16 cellular contexts compared by ENCODE assay signal in genomic region chr10:63197304-63198092, GRCh38.
A peak's percentile ranks its signal among the peaks of the same experiment; 100 is the strongest.
DNase-seq lines count a peak whose midpoint lies in the region; ATAC-seq and TF ChIP-seq lines count a peak whose summit lies in the region.
"Had no signal": no experiment of that assay in that cellular context is flagged by ENCODE, and none has a peak within 500 bp of the region (broad histone marks: within the 10 kb centered on the region; RNA-seq: fewer than 3 reads in every experiment).

No MANE protein-coding gene starts in this region.

- H3K18ac ChIP-seq in H9 (ENCODE audit: insufficient read length, low read depth, low read length) = no peak overlapping the region

- H2AK5ac ChIP-seq in H9 (ENCODE audit: insufficient read length, low read length) = no peak overlapping the region

- no peak overlapping the region for H3K14ac ChIP-seq in H9 (ENCODE audit: insufficient read depth, low read length)

- TF ChIP-seq POLR2A in sigmoid colon (IDR thresholded peaks at IDR 0.05) = no peak

- no CpG with 5 or more reads among the region's 2 CpGs for WGBS in H9 (ENCODE audit: extremely low coverage, insufficient read length, low lambda C conversion rate)
- WGBS in sigmoid colon, 2 donors = 84 to 89% methylated on average over 2 of the region's 2 CpGs

- H3K4me2 ChIP-seq in H9 (ENCODE audit: insufficient read depth, insufficient read length, low read length) = no peak overlapping the region
- H3K4me2 ChIP-seq: neural progenitor cell had no signal

- H3K36me3 Mint-ChIP-seq in H9 (ENCODE audit: insufficient read depth in 1 of 3, low read depth in 3 of 3) (peaks cover 49 to 80% (median 79%) of the 10 kb centered on the region in 3 experiments; a peak in 6 of 7 replicates), natural killer cell (peaks cover 12% of the 10 kb centered on the region)
- peaks cover 5 to 44% (median 28%) of the 10 kb centered on the region in 5 donors for H3K36me3 Mint-ChIP-seq in naive thymus-derived CD4-positive, alpha-beta T cell

- H4K91ac ChIP-seq in H9 (ENCODE audit: insufficient read length, low read depth, low read length) = no peak overlapping the region

- H2BK20ac ChIP-seq in H9 (ENCODE audit: low read depth, low read length, poor library complexity, severe bottlenecking) = no peak overlapping the region

- H3K4me1 ChIP-seq in H9 (ENCODE audit: insufficient read depth, low read length) (no peaks in the 10 kb centered on the region; the same call in 1 of the 2 replicates), sigmoid colon (peaks cover 0 to 24% (median 10%) of the 10 kb centered on the region in 4 donors)
- H3K4me1 ChIP-seq in naive thymus-derived CD4-positive, alpha-beta T cell (ENCODE audit: control insufficient read depth in 2 of 2, insufficient read depth in 2 of 2, low read length in 2 of 2) = no peaks in the 10 kb centered on the region
- H3K4me1 ChIP-seq: foreskin keratinocyte had no signal

- no peaks in the 10 kb centered on the region for H4K20me1 ChIP-seq in H9 (ENCODE audit: control insufficient read depth, insufficient read depth, insufficient read length)

- H3K4me3 ChIP-seq in AG04450 (ENCODE audit: low read depth, low read length) (no peak overlapping the region), cardiac fibroblast (replicated peaks in 1 of 2; ENCODE audit: low read depth in 2 of 2, low read length in 2 of 2) (no peak overlapping the region), sigmoid colon (no peak overlapping the region)
- H3K4me3 ChIP-seq in naive thymus-derived CD4-positive, alpha-beta T cell (ENCODE audit: low read length) = no peak overlapping the region
- H3K4me3 ChIP-seq: neural progenitor cell had no signal

- no peak overlapping the region for H3T11ph ChIP-seq in H9 (ENCODE audit: low read length)

- H3K27ac ChIP-seq in AG04450 (ENCODE audit: low read depth, low read length) (no peak overlapping the region), H9 (ENCODE audit: insufficient read length, low read depth, low read length) (no peak overlapping the region), sigmoid colon (no peak overlapping the region)
- H3K27ac ChIP-seq in naive thymus-derived CD4-positive, alpha-beta T cell (ENCODE audit: low read depth, low read length) = no peak overlapping the region
- H3K27ac ChIP-seq: foreskin keratinocyte, neural progenitor cell, WERI-Rb-1 had no signal

- H3K79me1 ChIP-seq in H9 (ENCODE audit: insufficient read depth, low read depth, low read length, poor library complexity, severe bottlenecking) = no peaks in the 10 kb centered on the region

- POLR2A ChIA-PET in AG04450 (lab: Yijun Ruan, JAX) = no interaction called here
- POLR2A ChIA-PET in naive thymus-derived CD4-positive, alpha-beta T cell (lab: Charles Lee) = interaction anchor here (0.6 to 0.7 kb wide), 2 partner anchors 28 to 150 kb away, joined by 3 to 5 read pairs; no protein-coding TSS in a partner anchor

- H2AFZ ChIP-seq in H9 (ENCODE audit: low read length) = no peak overlapping the region
- H2AFZ ChIP-seq: neural progenitor cell had no signal

- DNase-seq in AG04450 (ENCODE audit: low read depth, low spot score) = peak; percentile 80
- no peak for DNase-seq in H9
- peak; percentile 88 to 89 for DNase-seq in cardiac fibroblast (ENCODE audit: low read depth in 2 of 2)
- peak; percentile 39 for DNase-seq in left kidney (ENCODE audit: low read depth, low spot score)
- no peak for DNase-seq in natural killer cell
- no peak for DNase-seq in sigmoid colon
- DNase-seq in naive thymus-derived CD4-positive, alpha-beta T cell = no peak
- DNase-seq in KBM-7 = no peak
- DNase-seq: activated T-cell treated with anti-CD3 and anti-CD28 coated beads, Interleukin-2, amount 50 U/mL, for 4 hours; caudate nucleus; foreskin keratinocyte; NCI-H1436; NCI-H69; SHP77 treated with DMSO at 0.1 percent for 48 hours; WERI-Rb-1 had no signal

- H3K23ac ChIP-seq in H9 (ENCODE audit: insufficient read length, low read depth, low read length) = no peak overlapping the region

- no peak overlapping the region for H2BK15ac ChIP-seq in H9 (ENCODE audit: low read depth, low read length)

- H3K27ac Mint-ChIP-seq in H9 (peak overlapping the region in 2 of 3 experiments; percentile 14 to 19; a peak in 1 of 7 replicates), natural killer cell (no peak overlapping the region)
- H3K27ac Mint-ChIP-seq in naive thymus-derived CD4-positive, alpha-beta T cell = peak overlapping the region in 3 of 9 donors; percentile 4 to 29 (median 26)
- H3K27ac Mint-ChIP-seq: neural progenitor cell had no signal

- H3K9ac ChIP-seq in H9 (ENCODE audit: extremely low read depth, insufficient read length, low read length) = no peak overlapping the region
- H3K9ac ChIP-seq: neural progenitor cell had no signal

- H2BK5ac ChIP-seq in H9 (ENCODE audit: insufficient read length, low read length) = no peak overlapping the region

- H3K36me3 ChIP-seq in sigmoid colon = peaks cover 4 to 70% (median 7%) of the 10 kb centered on the region in 4 donors
- peaks cover 9 to 54% (median 12%) of the 10 kb centered on the region in 3 experiments for H3K36me3 ChIP-seq in naive thymus-derived CD4-positive, alpha-beta T cell (ENCODE audit: control insufficient read depth in 2 of 3, insufficient read depth in 3 of 3, low read length in 3 of 3)

- H3K4me1 Mint-ChIP-seq in H9 = peaks cover 23 to 27% of the 10 kb centered on the region in 2 experiments
- peaks cover 0 to 4% of the 10 kb centered on the region in 2 donors for H3K4me1 Mint-ChIP-seq in natural killer cell
- peaks cover 0 to 11% (median 0%) of the 10 kb centered on the region in 7 donors for H3K4me1 Mint-ChIP-seq in naive thymus-derived CD4-positive, alpha-beta T cell

- H3K27me3 ChIP-seq in AG04450 (ENCODE audit: control insufficient read depth, insufficient read depth, low read length) (no peaks in the 10 kb centered on the region), H9 (ENCODE audit: insufficient read depth, low read length) (no peaks in the 10 kb centered on the region), sigmoid colon (no peaks in the 10 kb centered on the region)
- no peaks in the 10 kb centered on the region for H3K27me3 ChIP-seq in naive thymus-derived CD4-positive, alpha-beta T cell (ENCODE audit: control insufficient read depth in 2 of 2, insufficient read depth in 2 of 2, low read length in 2 of 2)
- H3K27me3 ChIP-seq: foreskin keratinocyte, neural progenitor cell had no signal

- no peak overlapping the region for H4K5ac ChIP-seq in H9 (ENCODE audit: insufficient read length, low read depth, low read length)

- H3K56ac ChIP-seq in H9 (ENCODE audit: insufficient read length, low read depth, low read length) = no peak overlapping the region

- TF ChIP-seq CTCF in AG04450 (IDR thresholded peaks at IDR 0.05; ENCODE audit: low read depth, low read length) (no peak), H9 (conservative IDR thresholded peaks at IDR 0.05) (no peak), cardiac fibroblast (IDR thresholded peaks at IDR 0.05; ENCODE audit: low read depth, low read length) (no peak), natural killer cell (IDR thresholded peaks at IDR 0.05) (no peak), sigmoid colon (IDR thresholded peaks at IDR 0.05) (no peak)

- H4K8ac ChIP-seq in H9 (replicated peaks; ENCODE audit: insufficient read length, low read depth, low read length) = no peak overlapping the region

- no peak for TF ChIP-seq EP300 in sigmoid colon (IDR thresholded peaks at IDR 0.05)

- no peak for ATAC-seq in natural killer cell
- ATAC-seq in naive thymus-derived CD4-positive, alpha-beta T cell = no peak
- ATAC-seq: activated T-cell treated with anti-CD3 and anti-CD28 coated beads, Interleukin-2, amount 50 U/mL, for 4 hours; foreskin keratinocyte had no signal

- no peak overlapping the region for H2BK12ac ChIP-seq in H9 (ENCODE audit: insufficient read length, low read depth, low read length)

- no peak overlapping the region for H2BK120ac ChIP-seq in H9 (ENCODE audit: low read depth, low read length, poor library complexity, severe bottlenecking)

- no peak overlapping the region for H3K4ac ChIP-seq in H9 (ENCODE audit: low read depth, low read length)

- H3K9me3 Mint-ChIP-seq in H9 (no peaks in the 10 kb centered on the region), natural killer cell (no peaks in the 10 kb centered on the region)
- H3K9me3 Mint-ChIP-seq in naive thymus-derived CD4-positive, alpha-beta T cell = no peaks in the 10 kb centered on the region
- H3K9me3 Mint-ChIP-seq: activated T-cell treated with anti-CD3 and anti-CD28 coated beads, Interleukin-2, amount 50 U/mL, for 4 hours; neural progenitor cell had no signal

- CTCF ChIA-PET in AG04450 (lab: Charles Lee) = interaction anchor here (1.0 to 2.6 kb wide), 6 partner anchors 8 to 570 kb away, joined by 3 to 16 read pairs (median 4); no protein-coding TSS in a partner anchor
- CTCF ChIA-PET in naive thymus-derived CD4-positive, alpha-beta T cell (lab: Charles Lee) = interaction anchor here (0.6 kb wide), 1 partner anchor 63 kb away, joined by 3 read pairs; no protein-coding TSS in a partner anchor

- no peak overlapping the region for H3K4me3 Mint-ChIP-seq in H9
- H3K4me3 Mint-ChIP-seq in natural killer cell = no peak overlapping the region
- H3K4me3 Mint-ChIP-seq in naive thymus-derived CD4-positive, alpha-beta T cell = no peak overlapping the region
- H3K4me3 Mint-ChIP-seq: activated T-cell treated with anti-CD3 and anti-CD28 coated beads, Interleukin-2, amount 50 U/mL, for 4 hours; neural progenitor cell had no signal

- in situ Hi-C loops in KBM-7 (cut with MboI; ENCODE audit: low pct_unique_long_range_greater_than_20kb, low sequenced_read_pairs) = loop anchor here (25.0 kb wide), 1 partner anchor 515 kb away; no protein-coding TSS in a partner anchor

- intact Hi-C loops in natural killer cell (cut with micrococcal nuclease) (no loop called here), sigmoid colon (cut with DNase I) (no loop called here)
- intact Hi-C loops in naive thymus-derived CD4-positive, alpha-beta T cell (cut with micrococcal nuclease) = no loop called here

- H3K27me3 Mint-ChIP-seq in H9 (ENCODE audit: low read depth) = no peaks in the 10 kb centered on the region
- no peaks in the 10 kb centered on the region for H3K27me3 Mint-ChIP-seq in natural killer cell (ENCODE audit: low read depth in 2 of 2)
- H3K27me3 Mint-ChIP-seq in naive thymus-derived CD4-positive, alpha-beta T cell = no peaks in the 10 kb centered on the region

- H3K79me2 ChIP-seq in H9 (ENCODE audit: insufficient read depth, low read length) = no peaks in the 10 kb centered on the region

- no peaks in the 10 kb centered on the region for H3K23me2 ChIP-seq in H9 (ENCODE audit: insufficient read length, low read depth, low read length, poor library complexity, severe bottlenecking)

- H3K9me3 ChIP-seq in AG04450 (ENCODE audit: control insufficient read depth, insufficient read depth, low read length) (no peaks in the 10 kb centered on the region), H9 (ENCODE audit: control insufficient read depth, low read depth, low read length) (no peaks in the 10 kb centered on the region), sigmoid colon (no peaks in the 10 kb centered on the region)
- H3K9me3 ChIP-seq in naive thymus-derived CD4-positive, alpha-beta T cell (ENCODE audit: control insufficient read depth in 2 of 3, low read length in 3 of 3) = no peaks in the 10 kb centered on the region

Comparison
In these comparisons a context has a peak if more than half of its experiments do, and no peak if none do; other contexts are left out.
1. DNase-seq: peak in AG04450 (single experiment), cardiac fibroblast (2 of 2) and left kidney (single experiment); none in H9 (single experiment), natural killer cell (single experiment), sigmoid colon (single experiment), naive thymus-derived CD4-positive, alpha-beta T cell (0 of 9) and KBM-7 (single experiment).
2. H3K27ac Mint-ChIP-seq: peak in H9 (2 of 3); none in natural killer cell (0 of 2).